13 cellular contexts compared by ENCODE assay signal in the genomic region with DNA sequence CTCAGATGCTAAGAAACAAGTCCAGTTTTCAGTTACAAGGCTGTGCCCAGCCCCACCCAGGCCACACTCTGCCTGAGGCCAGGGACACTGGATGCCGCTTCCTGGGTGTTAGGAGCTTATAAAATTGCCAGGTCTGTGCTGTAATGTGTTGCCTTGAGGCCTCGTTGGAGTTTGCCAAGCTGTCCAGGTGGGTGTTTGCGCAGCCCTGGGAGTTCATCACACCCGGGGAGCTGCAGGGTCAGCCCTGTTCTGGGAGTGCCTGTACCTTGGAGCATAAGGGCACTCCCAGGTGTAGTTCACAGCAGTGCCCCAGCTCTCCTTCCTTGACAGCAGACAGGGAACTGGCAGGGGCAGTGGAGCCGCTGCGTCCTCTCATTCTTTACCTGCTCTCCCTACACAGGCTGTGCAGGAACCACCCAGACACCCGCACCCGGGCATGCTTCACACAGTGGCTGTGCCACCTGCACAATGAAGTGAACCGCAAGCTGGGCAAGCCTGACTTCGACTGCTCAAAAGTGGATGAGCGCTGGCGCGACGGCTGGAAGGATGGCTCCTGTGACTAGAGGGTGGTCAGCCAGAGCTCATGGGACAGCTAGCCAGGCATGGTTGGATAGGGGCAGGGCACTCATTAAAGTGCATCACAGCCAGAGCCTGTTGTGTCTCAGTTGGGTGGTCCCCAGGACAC. TPM values are rescaled to one million over a fixed set of nuclear protein-coding genes. Genes with fewer than 3 reads are reported as not detected.
DNase-seq lines count a peak whose midpoint lies in the region; FAIRE-seq and TF ChIP-seq lines count a peak whose summit lies in the region.
"Had no signal": no experiment of that assay in that cellular context is flagged by ENCODE, and none has a peak within 500 bp of the region (broad histone marks: within the 10 kb centered on the region; RNA-seq: fewer than 3 reads in every experiment).

No MANE protein-coding gene starts in this region.

- H3K27ac ChIP-seq in OCI-LY3 (ENCODE audit: low read length) (no peak overlapping the region), endothelial cell of umbilical vein (ENCODE audit: insufficient read depth, low read depth, low read length) (no peak overlapping the region), trophoblast cell (ENCODE audit: low read depth, low read length) (no peak overlapping the region)

- WGBS in trophoblast cell (ENCODE audit: extremely low coverage, insufficient coverage, insufficient read length): no CpG with 5 or more reads among the region's 14 CpGs

- H3K23ac ChIP-seq in trophoblast cell (ENCODE audit: low read length): no peak overlapping the region

- no peaks in the 10 kb centered on the region for H3K9me1 ChIP-seq in endothelial cell of umbilical vein (replicated peaks; ENCODE audit: control insufficient read depth, extremely low read depth, insufficient read depth, low read length)

- H3K9me3 ChIP-seq in OCI-LY3 (ENCODE audit: insufficient read depth, low read length) (no peaks in the 10 kb centered on the region), endothelial cell of umbilical vein (replicated peaks; ENCODE audit: control insufficient read depth, insufficient read depth, low read length) (no peaks in the 10 kb centered on the region), trophoblast cell (ENCODE audit: insufficient read depth, low read depth, low read length) (peaks cover 3% of the 10 kb centered on the region)

- peak overlapping the region; percentile 88 for H3K9ac ChIP-seq in OCI-LY3 (ENCODE audit: low read length)
- no peak overlapping the region for H3K9ac ChIP-seq in endothelial cell of umbilical vein (replicated peaks; ENCODE audit: extremely low read depth, insufficient read depth, low read length)
- no peak overlapping the region for H3K9ac ChIP-seq in trophoblast cell (ENCODE audit: low read length)

- no peak overlapping the region for H2AFZ ChIP-seq in OCI-LY3 (ENCODE audit: low read depth, low read length)
- H2AFZ ChIP-seq in endothelial cell of umbilical vein (ENCODE audit: low read depth, low read length): no peak overlapping the region
- no peak overlapping the region for H2AFZ ChIP-seq in trophoblast cell (ENCODE audit: insufficient read depth, low read length, poor library complexity)

- H2BK120ac ChIP-seq in trophoblast cell (ENCODE audit: insufficient read depth, low read length, poor library complexity): no peak overlapping the region

- peak overlapping the region; percentile 98 for H3K4me2 ChIP-seq in OCI-LY3 (ENCODE audit: low read length)
- H3K4me2 ChIP-seq in endothelial cell of umbilical vein (ENCODE audit: insufficient read depth, low read length): peak overlapping the region; percentile 67
- peak overlapping the region; percentile 98 for H3K4me2 ChIP-seq in trophoblast cell (ENCODE audit: low read length)

- H3K27me3 ChIP-seq in OCI-LY3 (ENCODE audit: low read depth, low read length) (no peaks in the 10 kb centered on the region), endothelial cell of umbilical vein (ENCODE audit: control insufficient read depth in 2 of 2, insufficient read depth in 2 of 2, low read length in 2 of 2) (peaks cover 36 to 38% of the 10 kb centered on the region in 2 experiments), trophoblast cell (ENCODE audit: insufficient read depth, low read length) (peaks cover 38% of the 10 kb centered on the region)

- H2BK5ac ChIP-seq in trophoblast cell (ENCODE audit: low read depth, low read length, poor library complexity): no peak overlapping the region

- no peak overlapping the region for H4K12ac ChIP-seq in trophoblast cell (ENCODE audit: low read depth, low read length)

- dilution Hi-C loops in endothelial cell of umbilical vein (cut with MboI; ENCODE audit: extremely low pct_ligation_motif_present, low sequenced_read_pairs): no loop called here

- no peak overlapping the region for H4K91ac ChIP-seq in trophoblast cell (ENCODE audit: low read depth, low read length)

- no peak overlapping the region for H2AK5ac ChIP-seq in trophoblast cell (ENCODE audit: low read length)

- no peak for TF ChIP-seq POLR2A in endothelial cell of umbilical vein (IDR thresholded peaks at IDR 0.05; ENCODE audit: low read depth, low read length)

- H3K4me1 ChIP-seq in OCI-LY3 (ENCODE audit: low read length) (peaks cover 11% of the 10 kb centered on the region), endothelial cell of umbilical vein (ENCODE audit: control insufficient read depth, extremely low read depth, insufficient read depth, low read length) (peaks cover 18% of the 10 kb centered on the region), trophoblast cell (ENCODE audit: control insufficient read depth in 1 of 2, insufficient read depth in 2 of 2, low read length in 2 of 2) (peaks cover 11 to 19% of the 10 kb centered on the region in 2 experiments)

- BruUV-seq in endothelial cell of umbilical vein (replicated peaks; lab: Mats Ljungman, UMichigan): no TSS peak

- FAIRE-seq in endothelial cell of umbilical vein (lab: Jason Lieb, UNC): no peak
- FAIRE-seq: urothelium cell line had no signal

- H3K79me2 ChIP-seq in OCI-LY3 (ENCODE audit: low read length) (peaks cover 12% of the 10 kb centered on the region), endothelial cell of umbilical vein (ENCODE audit: control insufficient read depth, insufficient read depth, low read length) (peaks cover 5% of the 10 kb centered on the region), trophoblast cell (ENCODE audit: control insufficient read depth, insufficient read depth, low read length, poor library complexity) (peaks cover 2% of the 10 kb centered on the region)

- intact Hi-C loops in endothelial cell of umbilical vein (cut with micrococcal nuclease): no loop called here

- CTCF ChIA-PET in endothelial cell of umbilical vein (lab: Charles Lee): interaction anchor here (1.6 to 2.2 kb wide), 2 partner anchors 18 to 155 kb away, joined by 6 to 9 read pairs; no protein-coding TSS in a partner anchor

- POLR2A ChIA-PET in endothelial cell of umbilical vein (lab: Charles Lee): no interaction called here

- H3K18ac ChIP-seq in trophoblast cell (ENCODE audit: low read length): peak overlapping the region; percentile 13

- H3K79me1 ChIP-seq in trophoblast cell (ENCODE audit: low read length): peaks cover 8% of the 10 kb centered on the region

- H2BK12ac ChIP-seq in trophoblast cell (ENCODE audit: low read length): no peak overlapping the region

- peaks cover 14% of the 10 kb centered on the region for H3K36me3 ChIP-seq in OCI-LY3 (replicated peaks; ENCODE audit: low read depth, low read length)
- H3K36me3 ChIP-seq in endothelial cell of umbilical vein (ENCODE audit: control insufficient read depth in 2 of 2, extremely low read depth in 1 of 2, insufficient read depth in 2 of 2, low read length in 2 of 2): peaks cover 0 to 7% of the 10 kb centered on the region in 2 experiments
- peaks cover 20% of the 10 kb centered on the region in 2 experiments for H3K36me3 ChIP-seq in trophoblast cell (ENCODE audit: control insufficient read depth in 1 of 2, insufficient read depth in 2 of 2, low read length in 2 of 2)

- no peak overlapping the region for H3K14ac ChIP-seq in trophoblast cell (ENCODE audit: low read length)

- DNase-seq in GM12865 (ENCODE audit: low read depth): no peak
- DNase-seq in endothelial cell of umbilical vein (ENCODE audit: low read depth, low spot score): no peak
- no peak for DNase-seq in trophoblast cell
- DNase-seq in GDM1 (lab: John Stamatoyannopoulos, UW): no peak
- no peak for DNase-seq in OCI-M1 (lab: John Stamatoyannopoulos, UW)
- DNase-seq in HT-29 (ENCODE audit: low spot score): no peak
- DNase-seq: activated CD4-positive, alpha-beta T cell treated with anti-CD3 and anti-CD28 coated beads, Interleukin-2, amount 50 U/mL, for 48 hours; dorsolateral prefrontal cortex; HCEC 1CT; kidney glomerular epithelial cell; stimulated activated CD4-positive, alpha-beta T cell treated with anti-CD3 and anti-CD28 coated beads, Interleukin-2, amount 100 ng/mL, for 24 hours had no signal

- H3K4me3 ChIP-seq in GM12865 (ENCODE audit: low read depth, low read length) (peak overlapping the region; percentile 91), OCI-LY3 (ENCODE audit: low read length) (peak overlapping the region; percentile 95), endothelial cell of umbilical vein (replicated peaks in 1 of 3; ENCODE audit: insufficient read depth in 1 of 3, low read depth in 1 of 3, low read length in 3 of 3) (no peak overlapping the region), trophoblast cell (ENCODE audit: low read depth, low read length) (no peak overlapping the region)

- H3K4ac ChIP-seq in trophoblast cell (ENCODE audit: low read depth, low read length): peak overlapping the region; percentile 15

- TF ChIP-seq CTCF in GM12865 (IDR thresholded peaks at IDR 0.05; ENCODE audit: insufficient read depth, low read depth, low read length, missing control alignments) (no peak), OCI-LY3 (IDR thresholded peaks at IDR 0.05; ENCODE audit: low read depth, low read length) (no peak), endothelial cell of umbilical vein (IDR thresholded peaks at IDR 0.05; ENCODE audit: extremely low read depth in 1 of 2, insufficient read depth in 1 of 2, low read depth in 1 of 2, low read length in 2 of 2) (no peak)

- H4K20me1 ChIP-seq in OCI-LY3 (ENCODE audit: insufficient read depth, low read length) (no peaks in the 10 kb centered on the region), endothelial cell of umbilical vein (replicated peaks; ENCODE audit: control insufficient read depth, extremely low read depth, insufficient read depth, low read length) (no peaks in the 10 kb centered on the region)

- no peak overlapping the region for H4K8ac ChIP-seq in trophoblast cell (ENCODE audit: low read depth, low read length)

RNA-seq across cellular contexts. Expression of a gene that starts 1.6 kb away (rescaled TPM):
- total RNA-seq in endothelial cell of umbilical vein: 29.9 and 30.5 TPM in 2 replicates
- polyA plus RNA-seq in endothelial cell of umbilical vein: 13.7 and 26.0 TPM in 2 replicates
- 14.7 and 15.7 TPM in 2 replicates for polyA plus RNA-seq in endothelial cell of umbilical vein (2011; cell fraction: cytosol; rRNA removed)
- 9.8 and 11.5 TPM in 2 replicates for polyA plus RNA-seq in endothelial cell of umbilical vein (2011; cell fraction: nucleus; rRNA removed)
- polyA plus RNA-seq in endothelial cell of umbilical vein (2012): 32.8 and 33.7 TPM in 2 replicates
- polyA minus RNA-seq in endothelial cell of umbilical vein: 6.6 and 10.7 TPM in 2 replicates
- 25.2 TPM for polyA minus RNA-seq in endothelial cell of umbilical vein (2011; cell fraction: cytosol; rRNA and poly(A)+ RNA removed)
- polyA minus RNA-seq in endothelial cell of umbilical vein (2011; cell fraction: nucleus; rRNA and poly(A)+ RNA removed): 4.5 and 7.2 TPM in 2 replicates
- polyA plus RNA-seq in trophoblast cell (2013): 38.2 and 39.4 TPM in 2 replicates
- total RNA-seq in HT-29 (2014; rRNA removed; shearing (Covaris generic)): 51.7 and 70.3 TPM in 2 replicates

RNA-seq across cellular contexts. Expression of a gene that starts 4.2 kb away (rescaled TPM):
- 0.81 and 0.95 TPM in 2 replicates for total RNA-seq in endothelial cell of umbilical vein
- 1.4 and 2.6 TPM in 2 replicates for polyA plus RNA-seq in endothelial cell of umbilical vein
- polyA plus RNA-seq in endothelial cell of umbilical vein (2011; cell fraction: cytosol; rRNA removed): 0.97 and 1.4 TPM in 2 replicates
- polyA plus RNA-seq in endothelial cell of umbilical vein (2011; cell fraction: nucleus; rRNA removed): 1.0 and 1.1 TPM in 2 replicates
- polyA plus RNA-seq in endothelial cell of umbilical vein (2012): 0.54 and 1.7 TPM in 2 replicates
- polyA minus RNA-seq in endothelial cell of umbilical vein: 2.0 and 2.1 TPM in 2 replicates
- 6.0 TPM for polyA minus RNA-seq in endothelial cell of umbilical vein (2011; cell fraction: cytosol; rRNA and poly(A)+ RNA removed)
- polyA minus RNA-seq in endothelial cell of umbilical vein (2011; cell fraction: nucleus; rRNA and poly(A)+ RNA removed): 0.24 and 0.72 TPM in 2 replicates
- 1.2 and 1.3 TPM in 2 replicates for polyA plus RNA-seq in trophoblast cell (2013)
- total RNA-seq in HT-29 (2014; rRNA removed; shearing (Covaris generic)): 1.9 and 2.3 TPM in 2 replicates

RNA-seq across cellular contexts. Expression of a gene that starts 4.3 kb away (rescaled TPM):
- 0.60 TPM in 1 of 2 replicates, not detected in the other for total RNA-seq in endothelial cell of umbilical vein
- 0.37 and 0.40 TPM in 2 replicates for polyA plus RNA-seq in endothelial cell of umbilical vein
- polyA plus RNA-seq in endothelial cell of umbilical vein (2011; cell fraction: cytosol; rRNA removed): 0.17 TPM in 1 of 2 replicates, not detected in the other
- 1.7 and 2.0 TPM in 2 replicates for polyA plus RNA-seq in endothelial cell of umbilical vein (2011; cell fraction: nucleus; rRNA removed)
- 0.41 TPM in 1 of 2 replicates, not detected in the other for polyA plus RNA-seq in endothelial cell of umbilical vein (2012)
- polyA minus RNA-seq in endothelial cell of umbilical vein: 0.17 TPM in 1 of 2 replicates, not detected in the other
- not detected for polyA minus RNA-seq in endothelial cell of umbilical vein (2011; cell fraction: cytosol; rRNA and poly(A)+ RNA removed)
- polyA minus RNA-seq in endothelial cell of umbilical vein (2011; cell fraction: nucleus; rRNA and poly(A)+ RNA removed): not detected in 2 replicates
- polyA plus RNA-seq in trophoblast cell (2013): 0.37 and 0.38 TPM in 2 replicates
- 141 and 161 TPM in 2 replicates for total RNA-seq in HT-29 (2014; rRNA removed; shearing (Covaris generic))

RNA-seq across cellular contexts. Expression of a gene that starts 13.8 kb away (rescaled TPM):
- total RNA-seq in endothelial cell of umbilical vein: 42.2 and 42.3 TPM in 2 replicates
- 77.1 and 80.6 TPM in 2 replicates for polyA plus RNA-seq in endothelial cell of umbilical vein
- polyA plus RNA-seq in endothelial cell of umbilical vein (2011; cell fraction: cytosol; rRNA removed): 41.0 and 51.3 TPM in 2 replicates
- 86.9 and 88.7 TPM in 2 replicates for polyA plus RNA-seq in endothelial cell of umbilical vein (2011; cell fraction: nucleus; rRNA removed)
- polyA plus RNA-seq in endothelial cell of umbilical vein (2012): 41.6 and 49.8 TPM in 2 replicates
- 38.8 and 42.1 TPM in 2 replicates for polyA minus RNA-seq in endothelial cell of umbilical vein
- 53.1 TPM for polyA minus RNA-seq in endothelial cell of umbilical vein (2011; cell fraction: cytosol; rRNA and poly(A)+ RNA removed)
- polyA minus RNA-seq in endothelial cell of umbilical vein (2011; cell fraction: nucleus; rRNA and poly(A)+ RNA removed): 17.1 and 27.7 TPM in 2 replicates
- polyA plus RNA-seq in trophoblast cell (2013): 22.0 and 22.9 TPM in 2 replicates
- 134 and 140 TPM in 2 replicates for total RNA-seq in HT-29 (2014; rRNA removed; shearing (Covaris generic))

RNA-seq across cellular contexts. Expression of a gene that starts 19.0 kb away (rescaled TPM):
- total RNA-seq in endothelial cell of umbilical vein: not detected in 2 replicates
- not detected in 2 replicates for polyA plus RNA-seq in endothelial cell of umbilical vein
- polyA plus RNA-seq in endothelial cell of umbilical vein (2011; cell fraction: cytosol; rRNA removed): not detected in 2 replicates
- polyA plus RNA-seq in endothelial cell of umbilical vein (2011; cell fraction: nucleus; rRNA removed): not detected in 2 replicates
- not detected in 2 replicates for polyA plus RNA-seq in endothelial cell of umbilical vein (2012)
- polyA minus RNA-seq in endothelial cell of umbilical vein: not detected in 2 replicates
- polyA minus RNA-seq in endothelial cell of umbilical vein (2011; cell fraction: cytosol; rRNA and poly(A)+ RNA removed): not detected
- polyA minus RNA-seq in endothelial cell of umbilical vein (2011; cell fraction: nucleus; rRNA and poly(A)+ RNA removed): not detected in 2 replicates
- polyA plus RNA-seq in trophoblast cell (2013): not detected in 2 replicates
- not detected in 2 replicates for total RNA-seq in HT-29 (2014; rRNA removed; shearing (Covaris generic))

Comparison
In these comparisons a context has a peak if more than half of its experiments do, and no peak if none do; other contexts are left out.
1. H3K4me3 ChIP-seq: peak in GM12865 (single experiment) and OCI-LY3 (single experiment); none in endothelial cell of umbilical vein (0 of 3) and trophoblast cell (single experiment).
2. RNA of a gene that starts 4.3 kb away (total RNA-seq): 141 to 161 TPM in HT-29; 0.60 TPM in endothelial cell of umbilical vein; every median in the first group is over 10 times any median in the second.
3. Peak in every context shown above with its lines, with median percentiles within 50 percentile points of each other: H3K4me2 ChIP-seq.